10 cellular contexts compared by ENCODE assay signal in the genomic region with DNA sequence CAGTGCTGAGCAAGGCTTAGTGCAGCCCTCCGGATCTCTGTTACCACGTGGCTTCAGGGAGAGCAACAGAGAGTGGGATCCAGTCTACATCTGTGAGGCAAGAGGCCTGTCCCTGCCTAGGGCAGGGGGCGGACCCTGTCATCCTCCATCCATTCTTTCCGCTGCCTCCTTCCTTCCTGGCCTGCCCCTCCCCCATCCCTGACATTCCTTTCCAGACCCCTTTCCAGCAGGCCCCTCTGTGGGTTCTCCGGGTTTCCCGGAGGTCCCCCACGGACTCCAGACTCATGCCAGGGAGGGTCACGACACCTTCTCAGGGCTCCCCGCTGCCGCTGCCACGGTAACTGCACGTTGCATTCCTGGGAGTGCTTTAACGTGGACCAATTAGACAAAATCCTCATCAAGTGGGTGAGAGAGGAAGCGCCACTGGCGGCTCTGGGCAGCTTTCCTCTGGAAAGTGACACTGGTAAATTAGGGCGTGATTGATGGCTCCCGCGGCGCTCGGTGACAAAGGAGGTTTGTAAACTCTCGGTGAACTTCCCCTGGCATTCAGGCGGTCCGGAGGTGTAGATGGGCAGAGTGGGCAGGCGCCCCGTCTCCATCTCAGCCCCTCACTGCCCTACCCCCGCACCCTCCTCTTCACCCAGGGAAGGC. TPM values are rescaled to one million over a fixed set of nuclear protein-coding genes. Genes with fewer than 3 reads are reported as not detected.
DNase-seq lines count a peak whose midpoint lies in the region; ATAC-seq, FAIRE-seq and TF ChIP-seq lines count a peak whose summit lies in the region.
"Had no signal": no experiment of that assay in that cellular context is flagged by ENCODE, and none has a peak within 500 bp of the region (broad histone marks: within the 10 kb centered on the region; RNA-seq: fewer than 3 reads in every experiment).

No MANE protein-coding gene starts in this region.

- ATAC-seq in Right ventricle myocardium superior (ENCODE audit: poor library complexity) (peak; percentile 29), HG02759 (IDR thresholded peaks at IDR 0.05; ENCODE audit: unreplicated experiment) (no peak), GM21737 (IDR thresholded peaks at IDR 0.05; ENCODE audit: unreplicated experiment) (no peak)
- ATAC-seq: activated T-cell treated with anti-CD3 and anti-CD28 coated beads, Interleukin-2, amount 50 U/mL, for 72 hours had no signal

- H3K9ac ChIP-seq in HUES48 (ENCODE audit: low read depth, low read length) = no peak overlapping the region

- peak overlapping the region; percentile 50 for H3K4me3 ChIP-seq in HUES48 (ENCODE audit: low read depth, low read length)

- no peaks in the 10 kb centered on the region for H3K36me3 ChIP-seq in HUES48 (ENCODE audit: control insufficient read depth, insufficient read depth, low read length)

- H3K27me3 ChIP-seq in HUES48 (ENCODE audit: control insufficient read depth, insufficient read depth, low read length) = peaks cover 71% of the 10 kb centered on the region

- FAIRE-seq in H54 (lab: Jason Lieb, UNC) = no peak
- FAIRE-seq: colon had no signal

- no peak for TF ChIP-seq POLR2A in H54 (IDR thresholded peaks at IDR 0.05; ENCODE audit: low read depth, low read length)

- peaks cover 30% of the 10 kb centered on the region for H3K4me1 ChIP-seq in HUES48 (ENCODE audit: control insufficient read depth, insufficient read depth, low read length)

- DNase-seq in NCI-H524 treated with DMSO at 0.1 percent for 48 hours (lab: John Stamatoyannopoulos, UW) = peak; percentile 68
- DNase-seq in Right ventricle myocardium superior = no peak
- DNase-seq in retina = peak; percentile 93
- DNase-seq in H54 (ENCODE audit: insufficient read length, low spot score) = no peak
- DNase-seq: activated T-cell treated with anti-CD3 and anti-CD28 coated beads, Interleukin-2, amount 50 U/mL, for 72 hours; hippocampal formation had no signal

- intact Hi-C loops in Right ventricle myocardium superior (cut with DNase I) = no loop called here

- H3K27ac ChIP-seq in HUES48 (ENCODE audit: low read depth, low read length) = peak overlapping the region; percentile 30

- no peaks in the 10 kb centered on the region for H3K9me3 ChIP-seq in HUES48 (ENCODE audit: control insufficient read depth, insufficient read depth, low read length)

RNA-seq across cellular contexts. Expression of gene ATOH8, which starts 11.4 kb away (rescaled TPM):
- 25.8 TPM for total RNA-seq in Right ventricle myocardium superior
- total RNA-seq: activated T-cell treated with anti-CD3 and anti-CD28 coated beads, Interleukin-2, amount 50 U/mL, for 72 hours had no signal

Comparison
In these comparisons a context has a peak if more than half of its experiments do, and no peak if none do; other contexts are left out.
1. DNase-seq: peak in NCI-H524 treated with DMSO at 0.1 percent for 48 hours (single experiment) and retina (single experiment); none in Right ventricle myocardium superior (single experiment) and H54 (single experiment).